In the genomic region with DNA sequence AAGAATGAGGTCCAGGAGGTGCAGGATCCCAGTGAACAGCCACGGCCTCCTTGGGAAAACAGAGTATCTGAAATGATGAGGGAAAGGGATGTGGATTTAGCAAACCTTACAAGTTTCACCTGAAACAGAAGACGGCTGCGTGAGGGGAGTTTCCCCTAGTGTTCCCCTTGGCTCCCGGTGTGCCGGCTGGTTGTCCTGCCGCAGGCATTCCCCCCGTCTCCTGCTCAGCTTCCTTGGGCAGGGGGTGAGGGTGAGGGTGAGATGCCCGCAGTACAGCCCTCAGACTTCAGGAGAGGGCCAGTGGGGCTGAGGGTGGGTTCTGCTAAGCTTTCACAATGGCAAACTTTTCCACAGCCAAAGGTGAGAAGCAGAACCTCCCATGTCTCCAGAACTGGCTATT, we compare ENCODE assay signal across 21 cellular contexts.
"Had no signal": no experiment of that assay in that cellular context is flagged by ENCODE, and none has a peak within 500 bp of the region (broad histone marks: within the 10 kb centered on the region; RNA-seq: fewer than 3 reads in every experiment).

No MANE protein-coding gene starts in this region.

- H3K4me3 Mint-ChIP-seq: central memory CD8-positive, alpha-beta T cell; immature natural killer cell; mesothelial cell of epicardium had no signal

- H3K4me1 ChIP-seq: esophagus squamous epithelium, gastrocnemius medialis, heart right ventricle, left lung, lower lobe of right lung had no signal

- ATAC-seq: gastrocnemius medialis, heart right ventricle, left cardiac atrium, left lung, lower lobe of right lung, mucosa of descending colon had no signal

- H3K27ac Mint-ChIP-seq: immature natural killer cell, mesothelial cell of epicardium had no signal

- H3K9me3 ChIP-seq: esophagus squamous epithelium, gastrocnemius medialis, lower lobe of right lung, mucosa of descending colon had no signal

- H3K36me3 ChIP-seq: esophagus squamous epithelium, gastrocnemius medialis, heart right ventricle, left lung, lower lobe of right lung had no signal

- DNase-seq: cerebellar nuclear complex; dermis blood vessel endothelial cell; dorsolateral prefrontal cortex; effector CD4-positive, alpha-beta T cell; effector memory CD4-positive, alpha-beta T cell; esophagus squamous epithelium; foreskin fibroblast; foreskin melanocyte; gastrocnemius medialis; glutamatergic neuron; heart right ventricle; hypothalamus; immature natural killer cell; left cardiac atrium; lower lobe of right lung; mesenchymal stem cell; mucosa of descending colon had no signal

- H3K4me1 Mint-ChIP-seq: central memory CD8-positive, alpha-beta T cell; immature natural killer cell; mesothelial cell of epicardium had no signal

- H3K27ac ChIP-seq: coronary artery, dorsolateral prefrontal cortex, esophagus squamous epithelium, gastrocnemius medialis, heart right ventricle, left lung, lower lobe of right lung had no signal

- H3K4me3 ChIP-seq: coronary artery, dorsolateral prefrontal cortex, esophagus squamous epithelium, gastrocnemius medialis, heart right ventricle, left lung, lower lobe of right lung, mucosa of descending colon had no signal

- H3K36me3 Mint-ChIP-seq: immature natural killer cell, mesothelial cell of epicardium had no signal

- H3K27me3 ChIP-seq: gastrocnemius medialis, left lung had no signal
